ENCODE assay signal across 1 cellular context in the genomic region with DNA sequence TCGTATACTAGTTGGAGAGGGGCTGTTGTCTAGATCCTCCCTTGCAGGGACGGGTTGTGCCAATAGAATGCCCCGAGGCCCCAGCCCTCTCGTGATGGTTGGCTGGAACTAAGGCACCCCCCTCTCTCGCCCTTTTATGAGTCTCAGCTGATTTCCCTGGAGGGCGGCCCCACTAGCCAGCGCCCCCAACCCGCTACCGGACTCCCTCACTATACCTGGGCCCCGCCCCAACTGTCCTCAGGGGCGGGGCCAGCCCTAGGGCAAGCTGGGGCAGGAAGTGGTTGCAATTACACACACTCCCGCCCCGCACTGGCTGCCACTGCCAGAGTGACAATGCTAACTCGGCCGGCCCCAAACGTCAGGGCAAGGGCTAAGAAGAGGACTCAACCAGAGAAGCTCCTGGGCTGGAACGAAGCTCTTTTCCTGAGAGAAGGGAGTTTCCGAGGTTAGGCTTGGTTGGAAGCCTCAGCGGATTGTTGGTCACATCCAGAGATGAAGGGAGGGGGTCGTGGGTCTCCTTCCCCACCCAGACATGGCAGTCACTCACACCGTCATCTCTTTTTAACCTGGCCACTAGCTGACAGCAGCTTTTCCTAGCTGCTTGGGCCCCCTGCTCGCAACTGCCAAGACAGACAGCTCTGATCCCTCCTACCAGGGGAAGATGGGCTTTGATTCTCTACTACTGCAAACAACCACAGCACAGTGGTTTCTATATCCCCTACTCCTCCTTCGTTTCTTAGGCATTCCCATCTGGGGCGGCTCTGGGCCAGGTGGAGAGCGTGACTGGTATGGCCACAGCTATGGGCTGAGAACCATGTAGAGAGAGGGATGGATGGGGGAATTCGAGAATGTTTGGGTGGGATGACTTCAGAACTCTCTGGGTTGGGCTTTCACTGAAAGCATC.
TF ChIP-seq lines count a peak whose summit lies in the region.

No MANE protein-coding gene starts in this region.

TF ChIP-seq in H1, 55 proteins besides CTCF, POLR2A, EP300 and RAD21:
- TF ChIP-seq JUN (IDR thresholded peaks at IDR 0.05; ENCODE audit: low read depth, low read length) (no peak), SP1 (IDR thresholded peaks at IDR 0.05; ENCODE audit: low read depth, low read length) (no peak), RXRA (IDR thresholded peaks at IDR 0.05; ENCODE audit: insufficient read depth, low read depth, low read length) (no peak), SRF (IDR thresholded peaks at IDR 0.05; ENCODE audit: low read depth, low read length) (no peak), KDM4A (IDR thresholded peaks at IDR 0.05; ENCODE audit: low read depth, low read length, severe bottlenecking) (peak; percentile 26)
